28 cellular contexts compared by ENCODE assay signal in genomic region chr2:146598791-146599190, GRCh38.
"Had no signal": no experiment of that assay in that cellular context is flagged by ENCODE, and none has a peak within 500 bp of the region (broad histone marks: within the 10 kb centered on the region; RNA-seq: fewer than 3 reads in every experiment).

No MANE protein-coding gene starts in this region.

- H3K4me1 Mint-ChIP-seq: endodermal cell had no signal

- DNase-seq: colonic mucosa; cortex of kidney; dermis blood vessel endothelial cell; dorsolateral prefrontal cortex; effector CD4-positive, alpha-beta T cell; effector CD8-positive, alpha-beta T cell; effector memory CD4-positive, alpha-beta T cell; effector memory CD8-positive, alpha-beta T cell; endodermal cell; erythroblast; esophagus squamous epithelium; foreskin fibroblast; foreskin keratinocyte; foreskin melanocyte; gastrocnemius medialis; glutamatergic neuron; head of caudate nucleus; heart right ventricle had no signal

- H3K27me3 ChIP-seq: colonic mucosa, dorsolateral prefrontal cortex, esophagus muscularis mucosa, esophagus squamous epithelium, foreskin keratinocyte, gastrocnemius medialis, gastroesophageal sphincter, heart right ventricle had no signal

- H3K4me1 ChIP-seq: colonic mucosa, esophagus muscularis mucosa, esophagus squamous epithelium, foreskin keratinocyte, gastrocnemius medialis, gastroesophageal sphincter had no signal

- H3K27ac ChIP-seq: colonic mucosa, coronary artery, dorsolateral prefrontal cortex, epithelial cell of prostate, esophagus muscularis mucosa, esophagus squamous epithelium, foreskin keratinocyte, gastrocnemius medialis, gastroesophageal sphincter, heart right ventricle had no signal

- FAIRE-seq: colon, endometrium, endothelial cell of umbilical vein, frontal cortex had no signal

- H3K9me3 ChIP-seq: colonic mucosa, esophagus muscularis mucosa, esophagus squamous epithelium, gastrocnemius medialis, gastroesophageal sphincter, heart right ventricle had no signal

- H3K36me3 ChIP-seq: colonic mucosa, esophagus muscularis mucosa, esophagus squamous epithelium, gastrocnemius medialis, gastroesophageal sphincter, heart right ventricle had no signal

- H3K27ac Mint-ChIP-seq: dendritic cell treated with granulocyte-macrophage colony-stimulating factor and Interleukin-4, amounts not matched to agents 40 ng/mL and 50 ng/mL, for 4 days; effector memory CD8-positive, alpha-beta T cell; endodermal cell had no signal

- ATAC-seq: effector memory CD8-positive, alpha-beta T cell; esophagus mucosa; foreskin keratinocyte; gastrocnemius medialis; gastroesophageal sphincter; heart right ventricle had no signal

- H3K4me3 Mint-ChIP-seq: dendritic cell treated with granulocyte-macrophage colony-stimulating factor and Interleukin-4, amounts not matched to agents 40 ng/mL and 50 ng/mL, for 4 days; effector memory CD8-positive, alpha-beta T cell; endodermal cell had no signal

- H3K27me3 Mint-ChIP-seq: dendritic cell treated with granulocyte-macrophage colony-stimulating factor and Interleukin-4, amounts not matched to agents 40 ng/mL and 50 ng/mL, for 4 days; effector memory CD8-positive, alpha-beta T cell had no signal

- H3K4me3 ChIP-seq: colonic mucosa, coronary artery, dorsolateral prefrontal cortex, esophagus muscularis mucosa, esophagus squamous epithelium, gastrocnemius medialis, gastroesophageal sphincter, heart right ventricle had no signal
